ENCODE assay signal across 26 cellular contexts in genomic region chr12:104022816-104023215, GRCh38. TPM values are rescaled to one million over a fixed set of nuclear protein-coding genes. Genes with fewer than 3 reads are reported as not detected.
"Had no signal": no experiment of that assay in that cellular context is flagged by ENCODE, and none has a peak within 500 bp of the region (broad histone marks: within the 10 kb centered on the region; RNA-seq: fewer than 3 reads in every experiment).

No MANE protein-coding gene starts in this region.

- H3K79me2 ChIP-seq: parathyroid adenoma had no signal

- ATAC-seq: naive thymus-derived CD8-positive, alpha-beta T cell; natural killer cell treated with Interleukin-12 subunit alpha and Interleukin-12 subunit beta and Interleukin-15 and Interleukin-18, amount 100 ng/mL, for 72 hours; psoas muscle; right cardiac atrium; right lobe of liver; stimulated activated effector memory CD8-positive, alpha-beta T cell treated with anti-CD3 and anti-CD28 coated beads, Interleukin-12 subunit alpha, Interleukin-12 subunit beta, amount 100 ng/mL, for 72 hours; stimulated activated naive B cell treated with anti-CD40 and anti-IgM and Interleukin-4, amounts not matched to agents 10 μg/mL and 1 μg/mL and 100 μg/mL, for 72 hours had no signal

- DNase-seq: naive thymus-derived CD8-positive, alpha-beta T cell; nucleus accumbens; ovary; posterior cingulate gyrus; psoas muscle; right cardiac atrium; right lobe of liver; sigmoid colon; small intestine; stimulated activated CD4-positive, alpha-beta T cell treated with anti-CD3 and anti-CD28 coated beads, Interleukin-15, amount 100 ng/mL, for 24 hours; stimulated activated CD4-positive, alpha-beta T cell treated with anti-CD3 and anti-CD28 coated beads, Interleukin-2, amount 100 ng/mL, for 24 hours; stimulated activated CD4-positive, alpha-beta T cell treated with anti-CD3 and anti-CD28 coated beads, Interleukin-2, amount 100 ng/mL, for 48 hours; stimulated activated CD4-positive, alpha-beta T cell treated with anti-CD3 and anti-CD28 coated beads, Interleukin-4, amount 100 ng/mL, for 24 hours; stimulated activated naive B cell treated with anti-CD40 and anti-IgM and Interleukin-4, amounts not matched to agents 10 μg/mL and 1 μg/mL and 100 μg/mL, for 72 hours; stimulated activated naive CD4-positive, alpha-beta T cell treated with Interleukin-2 at 50 U/mL for 16 hours; stomach; thyroid gland; trophoblast cell; upper lobe of left lung had no signal

- H3K9ac ChIP-seq: parathyroid adenoma had no signal

- H3K36me3 ChIP-seq: neutrophil, ovary, right lobe of liver, sigmoid colon, thoracic aorta, thyroid gland, upper lobe of left lung, vagina had no signal

- H3K4me1 ChIP-seq: parathyroid adenoma, psoas muscle, right lobe of liver, sigmoid colon, stomach, thyroid gland, tibial nerve, upper lobe of left lung, vagina had no signal

- H3K9me3 ChIP-seq: neutrophil, ovary, psoas muscle, right lobe of liver, sigmoid colon, thoracic aorta, thyroid gland, upper lobe of left lung had no signal

- H3K27ac ChIP-seq: neutrophil, ovary, parathyroid adenoma, psoas muscle, right lobe of liver, sigmoid colon, stomach, thoracic aorta, thyroid gland, tibial nerve, upper lobe of left lung, vagina had no signal

- H2AFZ ChIP-seq: parathyroid adenoma had no signal

- H3K27me3 ChIP-seq: neutrophil, ovary, right lobe of liver, sigmoid colon, stomach, thyroid gland, tibial nerve, upper lobe of left lung, vagina had no signal

- H3K4me3 ChIP-seq: ovary, psoas muscle, right lobe of liver, sigmoid colon, stomach, thoracic aorta, thyroid gland, tibial nerve, upper lobe of left lung, vagina had no signal

RNA-seq across cellular contexts. Expression of gene GLT8D2, which starts 27.2 kb away (rescaled TPM):
- total RNA-seq: naive thymus-derived CD8-positive, alpha-beta T cell had no signal
- polyA plus RNA-seq: naive thymus-derived CD8-positive, alpha-beta T cell had no signal
